In the genomic region with DNA sequence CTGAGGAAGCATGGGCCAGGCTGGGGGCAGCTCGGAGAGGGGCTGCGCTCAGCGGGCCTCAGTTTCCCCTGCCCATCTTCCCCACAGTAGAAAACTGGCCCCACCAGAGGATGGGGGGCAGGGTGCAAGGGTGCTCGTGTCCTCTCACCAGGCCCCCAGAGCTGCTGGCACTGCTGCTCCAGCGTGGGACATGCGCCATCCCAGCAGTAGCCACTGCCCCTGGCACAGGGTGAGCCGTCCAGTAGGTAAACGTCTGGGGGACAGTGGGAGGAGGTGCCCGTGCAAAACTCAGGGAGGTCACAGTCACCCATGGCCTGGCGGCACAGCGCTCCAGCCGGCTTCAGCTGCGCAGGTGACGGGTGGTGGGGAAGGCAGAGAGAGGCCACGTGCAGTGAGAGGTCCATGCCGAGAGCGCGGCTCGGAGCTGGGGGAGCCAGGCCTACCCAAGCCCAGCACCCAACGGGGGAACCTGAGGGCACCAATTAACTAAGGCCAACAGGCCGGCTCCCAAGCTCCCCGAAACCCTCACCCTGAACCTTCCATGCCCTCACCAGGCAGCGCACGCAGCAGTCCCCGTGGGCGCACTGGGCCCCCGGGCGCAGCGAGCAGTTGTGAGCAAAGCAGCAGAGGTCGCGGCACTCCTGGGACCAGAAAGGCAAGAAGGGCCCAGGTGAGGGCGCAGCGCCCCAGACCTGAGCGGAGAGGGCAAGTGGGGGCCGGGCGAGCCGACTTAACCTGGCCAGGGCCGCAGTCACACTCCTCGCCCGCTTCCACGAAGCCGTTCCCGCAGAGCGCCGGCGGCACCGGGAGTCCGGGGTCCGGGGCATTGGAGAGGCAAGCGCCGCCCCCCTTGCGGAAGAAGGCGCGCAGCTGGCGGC, we compare ENCODE assay signal across 1 cellular context.
TF ChIP-seq lines count a peak whose summit lies in the region.

No MANE protein-coding gene starts in this region.

TF ChIP-seq in HepG2, 621 proteins besides CTCF, POLR2A, EP300 and RAD21 (continued from another document):
- TF ChIP-seq CREM (IDR thresholded peaks at IDR 0.05) (no peak), CREM (CRISPR knock-in tag; IDR thresholded peaks at IDR 0.05) (no peak)
